In the genomic region with DNA sequence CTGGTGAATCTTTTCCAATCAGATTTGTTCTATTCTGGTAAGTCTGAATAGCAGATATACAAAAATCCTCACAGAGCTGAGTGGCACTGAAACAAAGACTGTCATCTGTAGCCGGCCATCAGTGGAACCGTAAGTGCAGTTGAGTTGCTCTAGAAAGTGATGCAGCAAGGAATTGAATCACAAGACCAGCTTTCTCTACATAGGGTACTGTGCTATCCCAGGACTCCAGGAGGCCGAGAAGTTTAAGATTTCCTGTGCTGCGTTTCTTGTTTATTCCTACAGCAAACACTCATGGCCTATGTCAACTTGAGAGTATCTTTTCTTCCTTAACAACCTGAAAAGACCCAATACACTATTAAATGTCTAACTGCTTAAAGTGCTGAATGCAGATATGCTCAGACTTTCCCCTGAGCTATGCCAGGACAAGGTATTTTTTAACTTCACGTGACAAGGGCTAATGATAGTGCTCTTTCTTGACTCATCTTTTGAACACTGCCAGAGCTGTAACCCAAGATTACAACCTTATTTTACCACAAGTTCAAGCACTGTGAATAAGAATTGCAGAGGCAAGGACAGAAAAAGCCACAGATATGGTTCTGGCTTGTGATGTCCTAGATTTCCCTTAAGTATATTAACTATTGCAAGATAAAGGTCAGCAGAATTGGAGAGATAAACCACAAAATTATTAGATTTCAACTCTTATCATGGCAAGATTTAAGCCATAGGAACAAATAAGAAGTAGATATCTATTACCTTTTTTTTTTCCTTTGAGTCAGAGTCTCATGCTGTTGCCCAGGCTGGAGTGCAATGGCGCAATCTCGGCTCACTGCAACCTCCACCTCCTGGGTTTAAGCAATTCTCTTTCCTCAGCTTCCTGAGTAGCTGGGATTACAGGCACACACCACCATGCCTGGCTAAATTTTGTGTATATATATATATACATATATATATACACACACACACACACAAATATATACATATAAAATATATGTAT, we compare ENCODE assay signal across 14 cellular contexts.
DNase-seq lines count a peak whose midpoint lies in the region; ATAC-seq lines count a peak whose summit lies in the region.
"Had no signal": no experiment of that assay in that cellular context is flagged by ENCODE, and none has a peak within 500 bp of the region (broad histone marks: within the 10 kb centered on the region; RNA-seq: fewer than 3 reads in every experiment).

No MANE protein-coding gene starts in this region.

- no peaks in the 10 kb centered on the region for H3K4me1 Mint-ChIP-seq in effector memory CD8-positive, alpha-beta T cell (ENCODE audit: low read depth in 2 of 2)

- no peak for ATAC-seq in effector memory CD8-positive, alpha-beta T cell (replicated peaks)

- H3K9me3 Mint-ChIP-seq in effector memory CD8-positive, alpha-beta T cell, result no peaks in the 10 kb centered on the region
- H3K9me3 Mint-ChIP-seq: activated CD4-positive, alpha-beta T cell treated with anti-CD3 and anti-CD28 coated beads, Interleukin-2, amount 10 ng/mL, durations not matched to agents 24 days and 14 days; activated T-cell treated with anti-CD3 and anti-CD28 coated beads, Interleukin-2, amount 50 U/mL, for 24 hours had no signal

- no peaks in the 10 kb centered on the region for H3K27me3 Mint-ChIP-seq in effector memory CD8-positive, alpha-beta T cell
- H3K27me3 Mint-ChIP-seq: activated CD4-positive, alpha-beta T cell treated with anti-CD3 and anti-CD28 coated beads, Interleukin-2, amount 10 ng/mL, durations not matched to agents 24 days and 14 days; activated T-cell treated with anti-CD3 and anti-CD28 coated beads, Interleukin-2, amount 50 U/mL, for 24 hours had no signal

- no peak overlapping the region for H3K27ac Mint-ChIP-seq in effector memory CD8-positive, alpha-beta T cell
- H3K27ac Mint-ChIP-seq: activated CD4-positive, alpha-beta T cell treated with anti-CD3 and anti-CD28 coated beads, Interleukin-2, amount 10 ng/mL, durations not matched to agents 24 days and 14 days; activated T-cell treated with anti-CD3 and anti-CD28 coated beads, Interleukin-2, amount 50 U/mL, for 24 hours had no signal

- DNase-seq in SIG-M5 treated with dmso at 0.1 percent for 504 hours (lab: John Stamatoyannopoulos, UW; ENCODE audit: unreplicated experiment) (peak; percentile 31), SIG-M5 (lab: John Stamatoyannopoulos, UW) (no peak), astrocyte of the hippocampus (ENCODE audit: low read depth, low spot score) (peak; percentile 30), glomerular visceral epithelial cell (ENCODE audit: extremely low spot score) (peak; percentile 70), stromal cell of bone marrow (ENCODE audit: low read depth) (peak; percentile 76), globus pallidus (ENCODE audit: low spot score) (no peak)
- no peak for DNase-seq in activated naive CD4-positive, alpha-beta T cell treated with Interleukin-2 at 50 U/mL for 16 hours
- no peak for DNase-seq in effector memory CD8-positive, alpha-beta T cell
- DNase-seq: activated CD4-positive, alpha-beta T cell treated with anti-CD3 and anti-CD28 coated beads, Interleukin-2, amount 10 ng/mL, durations not matched to agents 24 days and 14 days; activated T-cell treated with anti-CD3 and anti-CD28 coated beads, Interleukin-2, amount 50 U/mL, for 24 hours; effector memory CD4-positive, alpha-beta T cell; left ventricle myocardium inferior; NCI-H82; stimulated activated naive CD4-positive, alpha-beta T cell treated with Interleukin-2 at 50 U/mL for 16 hours had no signal

- no peak overlapping the region for H3K4me3 Mint-ChIP-seq in effector memory CD8-positive, alpha-beta T cell
- H3K4me3 Mint-ChIP-seq: activated CD4-positive, alpha-beta T cell treated with anti-CD3 and anti-CD28 coated beads, Interleukin-2, amount 10 ng/mL, durations not matched to agents 24 days and 14 days; activated T-cell treated with anti-CD3 and anti-CD28 coated beads, Interleukin-2, amount 50 U/mL, for 24 hours had no signal

- no peaks in the 10 kb centered on the region for H3K36me3 Mint-ChIP-seq in effector memory CD8-positive, alpha-beta T cell (ENCODE audit: insufficient read depth)

Comparison
In these comparisons a context has a peak if more than half of its experiments do, and no peak if none do; other contexts are left out.
1. DNase-seq: peak in SIG-M5 treated with dmso at 0.1 percent for 504 hours (single experiment), astrocyte of the hippocampus (single experiment), glomerular visceral epithelial cell (single experiment) and stromal cell of bone marrow (single experiment); none in SIG-M5 (single experiment), activated naive CD4-positive, alpha-beta T cell treated with Interleukin-2 at 50 U/mL for 16 hours (single experiment), effector memory CD8-positive, alpha-beta T cell (0 of 3) and globus pallidus (single experiment).